18 cellular contexts compared by ENCODE assay signal in genomic region chr19:34246340-34246739, GRCh38.
"Had no signal": no experiment of that assay in that cellular context is flagged by ENCODE, and none has a peak within 500 bp of the region (broad histone marks: within the 10 kb centered on the region; RNA-seq: fewer than 3 reads in every experiment).

No MANE protein-coding gene starts in this region.

- H3K4me3 Mint-ChIP-seq: natural killer cell treated with Interleukin-12 subunit alpha and Interleukin-12 subunit beta and Interleukin-15 and Interleukin-18, amount 100 ng/mL, for 72 hours; stimulated activated naive B cell treated with anti-CD40 and anti-IgM and Interleukin-4, amounts not matched to agents 10 μg/mL and 1 μg/mL and 100 μg/mL, for 72 hours; stimulated activated naive CD8-positive, alpha-beta T cell treated with anti-CD3 and anti-CD28 coated beads, Interleukin-15, amount 100 ng/mL, for 72 hours had no signal

- DNase-seq: effector memory CD4-positive, alpha-beta T cell; gastrocnemius medialis; heart right ventricle; hypothalamus; islet precursor cell; mammary epithelial cell; psoas muscle; retina; stimulated activated CD4-positive, alpha-beta T cell treated with anti-CD3 and anti-CD28 coated beads, Interleukin-2, amount 100 ng/mL, for 24 hours; stimulated activated CD4-positive, alpha-beta T cell treated with anti-CD3 and anti-CD28 coated beads, Interleukin-4, amount 100 ng/mL, for 4 hours; stimulated activated naive B cell treated with anti-CD40 and anti-IgM and Interleukin-4, amounts not matched to agents 10 μg/mL and 1 μg/mL and 100 μg/mL, for 72 hours; stimulated activated naive CD8-positive, alpha-beta T cell treated with anti-CD3 and anti-CD28 coated beads, Interleukin-15, amount 100 ng/mL, for 72 hours; testis; upper lobe of right lung had no signal

- ATAC-seq: esophagus mucosa; gastrocnemius medialis; heart right ventricle; left lobe of liver; natural killer cell treated with Interleukin-12 subunit alpha and Interleukin-12 subunit beta and Interleukin-15 and Interleukin-18, amount 100 ng/mL, for 72 hours; psoas muscle; sciatic nerve; stimulated activated naive B cell treated with anti-CD40 and anti-IgM and Interleukin-4, amounts not matched to agents 10 μg/mL and 1 μg/mL and 100 μg/mL, for 72 hours; stimulated activated naive CD8-positive, alpha-beta T cell treated with anti-CD3 and anti-CD28 coated beads, Interleukin-15, amount 100 ng/mL, for 72 hours; upper lobe of right lung had no signal

- H3K27me3 Mint-ChIP-seq: natural killer cell treated with Interleukin-12 subunit alpha and Interleukin-12 subunit beta and Interleukin-15 and Interleukin-18, amount 100 ng/mL, for 72 hours; stimulated activated naive B cell treated with anti-CD40 and anti-IgM and Interleukin-4, amounts not matched to agents 10 μg/mL and 1 μg/mL and 100 μg/mL, for 72 hours; stimulated activated naive CD8-positive, alpha-beta T cell treated with anti-CD3 and anti-CD28 coated beads, Interleukin-15, amount 100 ng/mL, for 72 hours had no signal

- H3K36me3 Mint-ChIP-seq: natural killer cell treated with Interleukin-12 subunit alpha and Interleukin-12 subunit beta and Interleukin-15 and Interleukin-18, amount 100 ng/mL, for 72 hours had no signal

- H3K27ac Mint-ChIP-seq: natural killer cell treated with Interleukin-12 subunit alpha and Interleukin-12 subunit beta and Interleukin-15 and Interleukin-18, amount 100 ng/mL, for 72 hours; stimulated activated naive B cell treated with anti-CD40 and anti-IgM and Interleukin-4, amounts not matched to agents 10 μg/mL and 1 μg/mL and 100 μg/mL, for 72 hours; stimulated activated naive CD8-positive, alpha-beta T cell treated with anti-CD3 and anti-CD28 coated beads, Interleukin-15, amount 100 ng/mL, for 72 hours had no signal

- H3K4me1 Mint-ChIP-seq: stimulated activated naive CD8-positive, alpha-beta T cell treated with anti-CD3 and anti-CD28 coated beads, Interleukin-15, amount 100 ng/mL, for 72 hours had no signal

- H3K9me3 Mint-ChIP-seq: natural killer cell treated with Interleukin-12 subunit alpha and Interleukin-12 subunit beta and Interleukin-15 and Interleukin-18, amount 100 ng/mL, for 72 hours; stimulated activated naive B cell treated with anti-CD40 and anti-IgM and Interleukin-4, amounts not matched to agents 10 μg/mL and 1 μg/mL and 100 μg/mL, for 72 hours; stimulated activated naive CD8-positive, alpha-beta T cell treated with anti-CD3 and anti-CD28 coated beads, Interleukin-15, amount 100 ng/mL, for 72 hours had no signal
